ENCODE assay signal across 12 cellular contexts in the genomic region with DNA sequence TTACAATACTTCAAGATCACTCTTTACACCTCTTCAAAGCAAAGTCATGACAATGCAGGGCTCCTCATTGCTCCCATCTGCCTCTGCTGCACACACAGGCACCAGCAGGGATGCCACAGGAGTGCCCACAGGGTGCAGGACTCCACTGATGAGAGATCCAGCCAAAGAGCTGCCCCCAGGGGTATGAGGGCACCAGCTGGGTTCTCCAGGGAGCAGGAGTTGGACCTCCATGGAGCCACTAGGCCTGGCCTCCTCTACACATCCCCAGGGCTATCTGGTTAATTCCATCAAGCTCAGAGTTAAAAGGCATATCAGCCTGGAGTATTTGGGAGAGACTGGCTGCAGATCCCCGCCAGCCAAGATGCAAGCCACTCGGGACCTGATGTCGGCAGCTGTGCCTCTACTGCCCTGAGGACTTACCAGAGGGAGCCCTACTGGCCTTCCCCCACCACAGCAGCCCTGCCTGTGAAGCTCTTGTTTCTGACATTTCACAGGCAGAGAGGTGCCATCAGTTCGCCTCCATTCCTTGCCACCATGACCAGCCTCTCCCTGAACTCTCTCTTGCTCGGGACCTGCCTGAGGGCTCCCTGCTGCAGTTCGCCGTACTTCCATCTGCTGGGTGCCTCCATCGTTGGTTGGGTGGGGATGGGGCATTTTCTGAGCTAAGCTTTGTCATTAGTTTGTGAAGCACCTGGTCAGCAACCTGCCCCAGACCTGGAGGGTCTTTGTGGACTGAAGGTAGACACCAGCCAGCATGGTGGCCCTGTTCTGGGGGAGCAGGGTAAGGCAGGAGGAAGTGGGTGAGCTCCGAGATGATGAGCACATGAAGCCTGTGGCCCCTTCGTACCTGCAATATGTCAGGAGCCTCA. TPM values are rescaled to one million over a fixed set of nuclear protein-coding genes. Genes with fewer than 3 reads are reported as not detected.
DNase-seq lines count a peak whose midpoint lies in the region; ATAC-seq and TF ChIP-seq lines count a peak whose summit lies in the region.
"Had no signal": no experiment of that assay in that cellular context is flagged by ENCODE, and none has a peak within 500 bp of the region (broad histone marks: within the 10 kb centered on the region; RNA-seq: fewer than 3 reads in every experiment).

No MANE protein-coding gene starts in this region.

- H3K4me1 ChIP-seq in OCI-LY7 (ENCODE audit: insufficient read depth, low read length, poor library complexity, severe bottlenecking): peaks cover 31% of the 10 kb centered on the region

- no TSS peak for BruUV-seq in OCI-LY7 (replicated peaks; lab: Mats Ljungman, UMichigan)

- H3K79me2 ChIP-seq in OCI-LY7 (ENCODE audit: insufficient read depth, low read depth, low read length): no peaks in the 10 kb centered on the region

- H3K4me3 ChIP-seq in OCI-LY7 (ENCODE audit: low read depth, low read length, poor library complexity, severe bottlenecking): no peak overlapping the region

- H3K9me2 ChIP-seq in OCI-LY7 (ENCODE audit: insufficient read depth, low read length): no peaks in the 10 kb centered on the region

- no peaks in the 10 kb centered on the region for H3K9me3 Mint-ChIP-seq in natural killer cell treated with Interleukin-12 subunit alpha and Interleukin-12 subunit beta and Interleukin-15 and Interleukin-18, amount 100 ng/mL, for 72 hours
- no peaks in the 10 kb centered on the region for H3K9me3 Mint-ChIP-seq in natural killer cell
- H3K9me3 Mint-ChIP-seq in nephron progenitor cell: no peaks in the 10 kb centered on the region

- H3K4me2 ChIP-seq in OCI-LY7 (ENCODE audit: low read length): no peak overlapping the region

- H3K9me3 ChIP-seq in OCI-LY7 (ENCODE audit: low read length): no peaks in the 10 kb centered on the region

- POLR2A ChIA-PET in OCI-LY7 (lab: Charles Lee): interaction anchor here (0.5 kb wide), 1 partner anchor 31 kb away, joined by 3 read pairs; no protein-coding TSS in a partner anchor

- no peak for DNase-seq in natural killer cell treated with Interleukin-12 subunit alpha and Interleukin-12 subunit beta and Interleukin-15 and Interleukin-18, amount 100 ng/mL, for 72 hours (ENCODE audit: low spot score)
- DNase-seq in natural killer cell: no peak
- no peak for DNase-seq in nephron progenitor cell
- DNase-seq in NCI-H1694 (lab: John Stamatoyannopoulos, UW): no peak
- DNase-seq in NCI-H128 (lab: John Stamatoyannopoulos, UW; ENCODE audit: unreplicated experiment): no peak
- no peak for DNase-seq in OCI-LY7 (ENCODE audit: low spot score)
- no peak for DNase-seq in NCI-H2227 treated with DMSO at 0.1 percent for 48 hours (lab: John Stamatoyannopoulos, UW)
- DNase-seq: activated CD8-positive, alpha-beta memory T cell treated with anti-CD3 and anti-CD28 coated beads for 24 hours; brain microvascular endothelial cell; kidney glomerular epithelial cell; NCI-H526 had no signal

- no peak for ATAC-seq in natural killer cell treated with Interleukin-12 subunit alpha and Interleukin-12 subunit beta and Interleukin-15 and Interleukin-18, amount 100 ng/mL, for 72 hours
- no peak for ATAC-seq in natural killer cell

- intact Hi-C loops in natural killer cell (cut with micrococcal nuclease): no loop called here
- intact Hi-C loops in OCI-LY7 (cut with micrococcal nuclease; ENCODE audit: unreplicated experiment): no loop called here

- peaks cover 21 to 29% of the 10 kb centered on the region in 2 donors for H3K4me1 Mint-ChIP-seq in natural killer cell treated with Interleukin-12 subunit alpha and Interleukin-12 subunit beta and Interleukin-15 and Interleukin-18, amount 100 ng/mL, for 72 hours (ENCODE audit: low read depth in 2 of 2)
- H3K4me1 Mint-ChIP-seq in natural killer cell: peaks cover 6 to 14% of the 10 kb centered on the region in 2 donors
- H3K4me1 Mint-ChIP-seq in nephron progenitor cell: peaks cover 77% of the 10 kb centered on the region

- H3K4me3 Mint-ChIP-seq in natural killer cell treated with Interleukin-12 subunit alpha and Interleukin-12 subunit beta and Interleukin-15 and Interleukin-18, amount 100 ng/mL, for 72 hours: no peak overlapping the region
- H3K4me3 Mint-ChIP-seq in natural killer cell (no peak overlapping the region), nephron progenitor cell (peak overlapping the region; percentile 54)

- no peaks in the 10 kb centered on the region for H4K20me1 ChIP-seq in OCI-LY7 (ENCODE audit: insufficient read depth, low read length)

- CTCF ChIA-PET in OCI-LY7 (lab: Charles Lee; ENCODE audit: unreplicated experiment): interaction anchor here (0.6 kb wide), 2 partner anchors 237 to 512 kb away, joined by 3 to 4 read pairs; no protein-coding TSS in a partner anchor

- no peaks in the 10 kb centered on the region for H3K27me3 Mint-ChIP-seq in natural killer cell treated with Interleukin-12 subunit alpha and Interleukin-12 subunit beta and Interleukin-15 and Interleukin-18, amount 100 ng/mL, for 72 hours
- H3K27me3 Mint-ChIP-seq in natural killer cell (ENCODE audit: low read depth in 2 of 2) (no peaks in the 10 kb centered on the region), nephron progenitor cell (ENCODE audit: low read depth, poor library complexity) (peaks cover 1% of the 10 kb centered on the region)

- H3K27ac ChIP-seq in cingulate gyrus (ENCODE audit: low read depth, low read length) (peak overlapping the region; percentile 91), OCI-LY7 (ENCODE audit: low read depth, low read length, poor library complexity, severe bottlenecking) (no peak overlapping the region)

- H3K27ac Mint-ChIP-seq in natural killer cell treated with Interleukin-12 subunit alpha and Interleukin-12 subunit beta and Interleukin-15 and Interleukin-18, amount 100 ng/mL, for 72 hours: peak overlapping the region; percentile 20 to 55
- H3K27ac Mint-ChIP-seq in natural killer cell (peak overlapping the region in 1 of 2 donors; percentile 71), nephron progenitor cell (peak overlapping the region; percentile 91)

- H3K36me3 ChIP-seq in OCI-LY7 (ENCODE audit: insufficient read depth, low read length): no peaks in the 10 kb centered on the region
- H3K36me3 ChIP-seq: brain microvascular endothelial cell had no signal

- TF ChIP-seq CTCF in natural killer cell (IDR thresholded peaks at IDR 0.05): no peak
- no peak for TF ChIP-seq CTCF in nephron progenitor cell (IDR thresholded peaks at IDR 0.05)
- no peak for TF ChIP-seq CTCF in OCI-LY7 (conservative IDR thresholded peaks at IDR 0.05; ENCODE audit: low read length)

- H3K36me3 Mint-ChIP-seq in natural killer cell treated with Interleukin-12 subunit alpha and Interleukin-12 subunit beta and Interleukin-15 and Interleukin-18, amount 100 ng/mL, for 72 hours: no peaks in the 10 kb centered on the region
- no peaks in the 10 kb centered on the region for H3K36me3 Mint-ChIP-seq in natural killer cell
- peaks cover 7% of the 10 kb centered on the region for H3K36me3 Mint-ChIP-seq in nephron progenitor cell (ENCODE audit: low read depth)

- H2AFZ ChIP-seq in OCI-LY7 (ENCODE audit: low read length): no peak overlapping the region

RNA-seq across cellular contexts. Expression of gene TRIM8, which starts 12.5 kb away (rescaled TPM):
- total RNA-seq in natural killer cell treated with Interleukin-12 subunit alpha and Interleukin-12 subunit beta and Interleukin-15 and Interleukin-18, amount 100 ng/mL, for 72 hours: 10 to 100 TPM; 50.2 to 78.5 TPM
- 10 to 100 TPM; 81.9 to 87.8 (median 86.2) TPM for total RNA-seq in natural killer cell
- total RNA-seq in OCI-LY7 (2014; rRNA removed; shearing (Covaris generic)): 54.2 and 67.3 TPM in 2 replicates
- 73.1 and 92.1 TPM in 2 replicates for total RNA-seq in OCI-LY7 (2022)
